ENCODE assay signal across 16 cellular contexts in genomic region chr2:27795093-27795834, GRCh38. TPM values are rescaled to one million over a fixed set of nuclear protein-coding genes. Genes with fewer than 3 reads are reported as not detected.
A peak's percentile ranks its signal among the peaks of the same experiment; 100 is the strongest.
DNase-seq lines count a peak whose midpoint lies in the region; ATAC-seq and TF ChIP-seq lines count a peak whose summit lies in the region.
"Had no signal": no experiment of that assay in that cellular context is flagged by ENCODE, and none has a peak within 500 bp of the region (broad histone marks: within the 10 kb centered on the region; RNA-seq: fewer than 3 reads in every experiment).

No MANE protein-coding gene starts in this region.

- H3K4me1 ChIP-seq in thyroid gland (peaks cover 0 to 11% of the 10 kb centered on the region in 2 donors), colonic mucosa (no peaks in the 10 kb centered on the region)

- TF ChIP-seq POLR2A in thyroid gland (IDR thresholded peaks at IDR 0.05): no peak

- H3K4me3 ChIP-seq in thyroid gland (replicated peaks in 1 of 3) (no peak overlapping the region), colonic mucosa (no peak overlapping the region)

- no peak for ATAC-seq in activated naive CD8-positive, alpha-beta T cell treated with anti-CD3 and anti-CD28 coated beads, Interleukin-2, amount 50 U/mL, for 24 hours
- no peak for ATAC-seq in stimulated activated naive CD8-positive, alpha-beta T cell treated with anti-CD3 and anti-CD28 coated beads, Interleukin-15, amount 100 ng/mL, for 72 hours
- no peak for ATAC-seq in activated T-helper 17 cell treated with anti-CD3 and anti-CD28 coated beads, Interleukin-2, amount 50 U/mL, for 72 hours (replicated peaks)
- ATAC-seq: stimulated activated naive CD8-positive, alpha-beta T cell treated with anti-CD3 and anti-CD28 coated beads, Interleukin-15, Interleukin-2, amounts not matched to agents 100 U/mL and 50 U/mL, for 24 hours had no signal

- H3K27ac Mint-ChIP-seq in activated naive CD8-positive, alpha-beta T cell treated with anti-CD3 and anti-CD28 coated beads for 36 hours: peak overlapping the region; percentile 17
- no peak overlapping the region for H3K27ac Mint-ChIP-seq in activated naive CD8-positive, alpha-beta T cell treated with anti-CD3 and anti-CD28 coated beads, Interleukin-2, amount 50 U/mL, for 24 hours
- H3K27ac Mint-ChIP-seq in endothelial cell (ENCODE audit: unreplicated experiment): peak overlapping the region; percentile 87
- peak overlapping the region; percentile 76 for H3K27ac Mint-ChIP-seq in neural crest cell (ENCODE audit: unreplicated experiment)
- H3K27ac Mint-ChIP-seq in stimulated activated naive CD8-positive, alpha-beta T cell treated with anti-CD3 and anti-CD28 coated beads, Interleukin-15, amount 100 ng/mL, for 72 hours: no peak overlapping the region
- H3K27ac Mint-ChIP-seq in activated T-helper 17 cell treated with anti-CD3 and anti-CD28 coated beads, Interleukin-2, amount 50 U/mL, for 72 hours: no peak overlapping the region

- TF ChIP-seq CTCF in endothelial cell (IDR thresholded peaks at IDR 0.05; ENCODE audit: unreplicated experiment) (no peak), neural crest cell (conservative IDR thresholded peaks at IDR 0.05) (no peak), thyroid gland (IDR thresholded peaks at IDR 0.05) (no peak), colonic mucosa (IDR thresholded peaks at IDR 0.05) (no peak)

- H3K4me1 Mint-ChIP-seq in activated naive CD8-positive, alpha-beta T cell treated with anti-CD3 and anti-CD28 coated beads for 36 hours: peaks cover 2% of the 10 kb centered on the region
- no peaks in the 10 kb centered on the region for H3K4me1 Mint-ChIP-seq in activated naive CD8-positive, alpha-beta T cell treated with anti-CD3 and anti-CD28 coated beads, Interleukin-2, amount 50 U/mL, for 24 hours
- H3K4me1 Mint-ChIP-seq in endothelial cell (ENCODE audit: unreplicated experiment) (peaks cover 29% of the 10 kb centered on the region), neural crest cell (peaks cover 25% of the 10 kb centered on the region)
- peaks cover 7% of the 10 kb centered on the region for H3K4me1 Mint-ChIP-seq in stimulated activated naive CD8-positive, alpha-beta T cell treated with anti-CD3 and anti-CD28 coated beads, Interleukin-15, amount 100 ng/mL, for 72 hours
- H3K4me1 Mint-ChIP-seq in activated T-helper 17 cell treated with anti-CD3 and anti-CD28 coated beads, Interleukin-2, amount 50 U/mL, for 72 hours: no peaks in the 10 kb centered on the region

- H3K9me3 Mint-ChIP-seq in activated naive CD8-positive, alpha-beta T cell treated with anti-CD3 and anti-CD28 coated beads for 36 hours: no peaks in the 10 kb centered on the region
- H3K9me3 Mint-ChIP-seq in activated naive CD8-positive, alpha-beta T cell treated with anti-CD3 and anti-CD28 coated beads, Interleukin-2, amount 50 U/mL, for 24 hours: no peaks in the 10 kb centered on the region
- H3K9me3 Mint-ChIP-seq in endothelial cell (ENCODE audit: unreplicated experiment): no peaks in the 10 kb centered on the region
- no peaks in the 10 kb centered on the region for H3K9me3 Mint-ChIP-seq in neural crest cell
- H3K9me3 Mint-ChIP-seq in stimulated activated naive CD8-positive, alpha-beta T cell treated with anti-CD3 and anti-CD28 coated beads, Interleukin-15, amount 100 ng/mL, for 72 hours: no peaks in the 10 kb centered on the region
- H3K9me3 Mint-ChIP-seq in activated T-helper 17 cell treated with anti-CD3 and anti-CD28 coated beads, Interleukin-2, amount 50 U/mL, for 72 hours: no peaks in the 10 kb centered on the region

- peaks cover 1% of the 10 kb centered on the region for H3K36me3 Mint-ChIP-seq in activated naive CD8-positive, alpha-beta T cell treated with anti-CD3 and anti-CD28 coated beads for 36 hours
- H3K36me3 Mint-ChIP-seq in activated naive CD8-positive, alpha-beta T cell treated with anti-CD3 and anti-CD28 coated beads, Interleukin-2, amount 50 U/mL, for 24 hours (ENCODE audit: low read depth): no peaks in the 10 kb centered on the region
- H3K36me3 Mint-ChIP-seq in endothelial cell (ENCODE audit: low read depth, unreplicated experiment) (peaks cover 3% of the 10 kb centered on the region), neural crest cell (ENCODE audit: low read depth) (peaks cover 3% of the 10 kb centered on the region)
- no peaks in the 10 kb centered on the region for H3K36me3 Mint-ChIP-seq in activated T-helper 17 cell treated with anti-CD3 and anti-CD28 coated beads, Interleukin-2, amount 50 U/mL, for 72 hours (ENCODE audit: low read depth)

- H3K9me3 ChIP-seq in thyroid gland (no peaks in the 10 kb centered on the region), colonic mucosa (no peaks in the 10 kb centered on the region)

- H3K36me3 ChIP-seq in thyroid gland: no peaks in the 10 kb centered on the region
- no peaks in the 10 kb centered on the region for H3K36me3 ChIP-seq in colonic mucosa

- no peak overlapping the region for H3K9ac ChIP-seq in colonic mucosa (ENCODE audit: low read depth in 2 of 2, low read length in 2 of 2)

- intact Hi-C loops in thyroid gland (cut with DNase I): no loop called here
- intact Hi-C loops in colonic mucosa (cut with DNase I): no loop called here

- no peak for DNase-seq in activated naive CD8-positive, alpha-beta T cell treated with anti-CD3 and anti-CD28 coated beads for 36 hours
- no peak for DNase-seq in activated naive CD8-positive, alpha-beta T cell treated with anti-CD3 and anti-CD28 coated beads, Interleukin-2, amount 50 U/mL, for 24 hours
- DNase-seq in endothelial cell (ENCODE audit: low spot score) (no peak), neural crest cell (ENCODE audit: low read depth, low spot score) (no peak), thyroid gland (no peak), colonic mucosa (no peak)
- DNase-seq in stimulated activated naive CD8-positive, alpha-beta T cell treated with anti-CD3 and anti-CD28 coated beads, Interleukin-15, amount 100 ng/mL, for 72 hours: no peak
- DNase-seq: 8988T; activated gamma-delta T cell treated with Interleukin-2 at 50 U/mL for 16 hours; head of caudate nucleus; NCI-H2029; NCI-H82; posterior cingulate gyrus; SHP77 treated with DMSO at 0.1 percent for 48 hours; stimulated activated naive CD8-positive, alpha-beta T cell treated with anti-CD3 and anti-CD28 coated beads, Interleukin-15, Interleukin-2, amounts not matched to agents 100 U/mL and 50 U/mL, for 24 hours had no signal

- no peaks in the 10 kb centered on the region for H3K27me3 ChIP-seq in thyroid gland
- no peaks in the 10 kb centered on the region for H3K27me3 ChIP-seq in colonic mucosa

- H3K27ac ChIP-seq in thyroid gland (peak overlapping the region in 2 of 3 donors; percentile 8 to 48), colonic mucosa (no peak overlapping the region)

- H3K4me3 Mint-ChIP-seq in activated naive CD8-positive, alpha-beta T cell treated with anti-CD3 and anti-CD28 coated beads for 36 hours: no peak overlapping the region
- H3K4me3 Mint-ChIP-seq in activated naive CD8-positive, alpha-beta T cell treated with anti-CD3 and anti-CD28 coated beads, Interleukin-2, amount 50 U/mL, for 24 hours: no peak overlapping the region
- peak overlapping the region; percentile 4 for H3K4me3 Mint-ChIP-seq in endothelial cell (ENCODE audit: unreplicated experiment)
- no peak overlapping the region for H3K4me3 Mint-ChIP-seq in neural crest cell
- H3K4me3 Mint-ChIP-seq in stimulated activated naive CD8-positive, alpha-beta T cell treated with anti-CD3 and anti-CD28 coated beads, Interleukin-15, amount 100 ng/mL, for 72 hours: no peak overlapping the region
- no peak overlapping the region for H3K4me3 Mint-ChIP-seq in activated T-helper 17 cell treated with anti-CD3 and anti-CD28 coated beads, Interleukin-2, amount 50 U/mL, for 72 hours

- no peaks in the 10 kb centered on the region for H3K27me3 Mint-ChIP-seq in activated naive CD8-positive, alpha-beta T cell treated with anti-CD3 and anti-CD28 coated beads for 36 hours
- no peaks in the 10 kb centered on the region for H3K27me3 Mint-ChIP-seq in activated naive CD8-positive, alpha-beta T cell treated with anti-CD3 and anti-CD28 coated beads, Interleukin-2, amount 50 U/mL, for 24 hours
- H3K27me3 Mint-ChIP-seq in endothelial cell (ENCODE audit: unreplicated experiment) (peaks cover 8% of the 10 kb centered on the region), neural crest cell (ENCODE audit: low read depth) (no peaks in the 10 kb centered on the region)
- H3K27me3 Mint-ChIP-seq in stimulated activated naive CD8-positive, alpha-beta T cell treated with anti-CD3 and anti-CD28 coated beads, Interleukin-15, amount 100 ng/mL, for 72 hours: no peaks in the 10 kb centered on the region
- no peaks in the 10 kb centered on the region for H3K27me3 Mint-ChIP-seq in activated T-helper 17 cell treated with anti-CD3 and anti-CD28 coated beads, Interleukin-2, amount 50 U/mL, for 72 hours

- WGBS in thyroid gland, 2 donors: 89 to 90% methylated on average over 8 of the region's 8 CpGs

RNA-seq across cellular contexts. Expression of gene MRPL33, which starts 23.7 kb away (rescaled TPM):
- total RNA-seq in activated naive CD8-positive, alpha-beta T cell treated with anti-CD3 and anti-CD28 coated beads for 36 hours: 10 to 100 TPM; 68.9 to 82.6 TPM
- 52.0 TPM for total RNA-seq in endothelial cell (ENCODE audit: unreplicated experiment)
- total RNA-seq in neural crest cell: 53.5 and 67.0 TPM in 2 replicates
- total RNA-seq in thyroid gland: 100 to 1,000 TPM in 3 of 4 donors, 10 to 100 TPM in 1; 70.2 to 166 (median 130) TPM
- 10 to 100 TPM; 56.5 to 63.7 TPM for total RNA-seq in colonic mucosa
- 10 to 100 TPM; 53.1 to 76.3 TPM for total RNA-seq in activated T-helper 17 cell treated with anti-CD3 and anti-CD28 coated beads, Interleukin-2, amount 50 U/mL, for 72 hours

Comparison
In these comparisons a context has a peak if more than half of its experiments do, and no peak if none do; other contexts are left out.
1. H3K27ac Mint-ChIP-seq: peak in activated naive CD8-positive, alpha-beta T cell treated with anti-CD3 and anti-CD28 coated beads for 36 hours (single experiment), endothelial cell (single experiment) and neural crest cell (single experiment); none in activated naive CD8-positive, alpha-beta T cell treated with anti-CD3 and anti-CD28 coated beads, Interleukin-2, amount 50 U/mL, for 24 hours (single experiment), stimulated activated naive CD8-positive, alpha-beta T cell treated with anti-CD3 and anti-CD28 coated beads, Interleukin-15, amount 100 ng/mL, for 72 hours (0 of 2) and activated T-helper 17 cell treated with anti-CD3 and anti-CD28 coated beads, Interleukin-2, amount 50 U/mL, for 72 hours (single experiment).